In the genomic region with DNA sequence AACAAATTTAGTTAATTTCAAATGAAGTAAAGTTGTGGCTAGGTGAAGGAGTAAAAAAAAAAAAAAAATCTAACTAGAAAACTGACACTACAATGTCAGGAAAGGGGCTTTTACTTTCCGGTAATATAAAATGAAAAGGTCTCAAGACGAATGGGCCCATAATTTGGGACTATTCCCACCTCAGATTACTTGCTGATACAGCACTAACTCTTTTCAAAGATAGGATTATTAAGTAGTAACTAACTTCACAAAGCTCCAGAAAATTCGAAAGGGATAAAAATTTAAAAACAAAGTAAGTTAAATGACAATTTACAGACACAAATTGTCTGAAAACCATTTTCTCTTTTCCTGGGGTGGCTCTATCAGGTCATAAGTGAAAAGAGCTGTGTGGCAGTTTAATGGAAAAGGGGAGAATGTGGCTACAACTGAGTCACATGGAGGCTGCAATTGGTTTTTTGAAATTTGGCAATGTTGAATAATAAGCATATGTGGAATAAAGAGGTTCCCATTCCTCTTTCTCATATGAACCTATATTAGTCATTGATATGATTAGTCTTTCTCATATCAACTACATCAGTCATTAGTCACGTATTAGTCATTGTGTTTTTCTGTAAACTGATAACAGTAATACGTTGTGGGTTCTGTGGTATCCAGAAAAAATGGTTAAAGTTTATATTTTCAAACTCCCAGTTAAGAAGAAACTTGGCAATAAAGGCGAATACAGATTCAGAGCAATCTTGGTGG, we compare ENCODE assay signal across 11 cellular contexts.
A peak's percentile ranks its signal among the peaks of the same experiment; 100 is the strongest.
DNase-seq lines count a peak whose midpoint lies in the region; ATAC-seq, FAIRE-seq and TF ChIP-seq lines count a peak whose summit lies in the region.
"Had no signal": no experiment of that assay in that cellular context is flagged by ENCODE, and none has a peak within 500 bp of the region (broad histone marks: within the 10 kb centered on the region; RNA-seq: fewer than 3 reads in every experiment).

No MANE protein-coding gene starts in this region.

- FAIRE-seq in A549 (lab: Jason Lieb, UNC) = no peak

- H4K5ac ChIP-seq in IMR-90 (ENCODE audit: low read depth, low read length) = no peak overlapping the region

- no peak overlapping the region for H3K56ac ChIP-seq in IMR-90 (ENCODE audit: extremely low read depth, insufficient read depth, low read length)

- H4K20me1 ChIP-seq in IMR-90 (ENCODE audit: insufficient read depth, low read length) = no peaks in the 10 kb centered on the region
- H4K20me1 ChIP-seq: BLaER1 treated with 17β-estradiol and CSF1 and Interleukin-3, amounts not matched to agents 10 nM and 100 nM had no signal

- peak overlapping the region; percentile 48 for H2BK5ac ChIP-seq in IMR-90 (ENCODE audit: low read depth, low read length, poor library complexity, severe bottlenecking)

- H3K9me3 ChIP-seq in A549 (no peaks in the 10 kb centered on the region), IMR-90 (ENCODE audit: control insufficient read depth, insufficient read depth, low read length) (no peaks in the 10 kb centered on the region)
- H3K9me3 ChIP-seq: BLaER1 treated with 17β-estradiol and CSF1 and Interleukin-3, amounts not matched to agents 10 nM and 100 nM; esophagus muscularis mucosa had no signal

- H3K36me3 ChIP-seq in IMR-90 (ENCODE audit: control insufficient read depth, insufficient read depth, low read length) = no peaks in the 10 kb centered on the region
- H3K36me3 ChIP-seq: BLaER1 treated with 17β-estradiol and CSF1 and Interleukin-3, amounts not matched to agents 10 nM and 100 nM; esophagus muscularis mucosa had no signal

- no peaks in the 10 kb centered on the region for H3K27me3 ChIP-seq in IMR-90 (ENCODE audit: control insufficient read depth, insufficient read depth, low read length)
- H3K27me3 ChIP-seq: BLaER1 treated with 17β-estradiol and CSF1 and Interleukin-3, amounts not matched to agents 10 nM and 100 nM; esophagus muscularis mucosa had no signal

- ATAC-seq in A549 = peak in 1 of 2 experiments; percentile 58; a peak in 2 of 6 replicates
- peak; percentile 86 for ATAC-seq in GM19351 (IDR thresholded peaks at IDR 0.05; ENCODE audit: unreplicated experiment)
- peak; percentile 80 for ATAC-seq in IMR-90 (ENCODE audit: low read depth)

- POLR2A ChIA-PET in A549 (lab: Yijun Ruan, JAX) = no interaction called here
- POLR2A ChIA-PET in IMR-90 (lab: Charles Lee; ENCODE audit: unreplicated experiment) = no interaction called here

- H2AFZ ChIP-seq in IMR-90 (replicated peaks; ENCODE audit: low read length, poor library complexity) = no peak overlapping the region

- H3K4me3 ChIP-seq in A549 (no peak overlapping the region), IMR-90 (ENCODE audit: insufficient read depth, low read depth, low read length) (no peak overlapping the region)
- H3K4me3 ChIP-seq: BLaER1 treated with 17β-estradiol and CSF1 and Interleukin-3, amounts not matched to agents 10 nM and 100 nM; esophagus muscularis mucosa had no signal

- TF ChIP-seq CTCF in A549 (IDR thresholded peaks at IDR 0.05) = no peak
- no peak for TF ChIP-seq CTCF in IMR-90 (conservative IDR thresholded peaks at IDR 0.05; ENCODE audit: low read depth, low read length)

- no peak overlapping the region for H3K27ac ChIP-seq in A549
- no peak overlapping the region for H3K27ac ChIP-seq in IMR-90 (ENCODE audit: insufficient read depth, low read length)
- H3K27ac ChIP-seq in epithelial cell of prostate = no peak overlapping the region
- H3K27ac ChIP-seq: BLaER1 treated with 17β-estradiol and CSF1 and Interleukin-3, amounts not matched to agents 10 nM and 100 nM; esophagus muscularis mucosa had no signal

- H3K4ac ChIP-seq in IMR-90 (ENCODE audit: low read depth, low read length) = 0 out of 2 replicates have a peak overlapping the region, but pooled peaks have one; percentile 45

- H3K79me1 ChIP-seq in IMR-90 (ENCODE audit: low read depth in 1 of 2, low read length in 2 of 2) = no peaks in the 10 kb centered on the region

- no peak overlapping the region for H2AK5ac ChIP-seq in IMR-90 (ENCODE audit: low read depth, low read length)

- H3K9me1 ChIP-seq in IMR-90 (ENCODE audit: insufficient read depth, low read length) = no peaks in the 10 kb centered on the region

- intact Hi-C loops in IMR-90 (cut with micrococcal nuclease) = loop anchor here (5.0 kb wide), 1 partner anchor 39 kb away; no protein-coding TSS in a partner anchor

- no peak overlapping the region for H2BK15ac ChIP-seq in IMR-90 (ENCODE audit: low read depth, low read length)

- H2AK9ac ChIP-seq in IMR-90 (replicated peaks; ENCODE audit: low read depth, low read length, poor library complexity) = no peak overlapping the region

- no peak overlapping the region for H3K9ac ChIP-seq in IMR-90 (ENCODE audit: low read depth, low read length)
- H3K9ac ChIP-seq: BLaER1 treated with 17β-estradiol and CSF1 and Interleukin-3, amounts not matched to agents 10 nM and 100 nM had no signal

- peak overlapping the region in 1 of 2 experiments; percentile 71; a peak in 2 of 4 replicates for H4K8ac ChIP-seq in IMR-90 (ENCODE audit: low read depth in 2 of 2, low read length in 2 of 2)

- 56% methylated on average over 6 of the region's 6 CpGs for WGBS in A549 (ENCODE audit: missing lambda C conversion rate)
- no CpG with 5 or more reads among the region's 6 CpGs for WGBS in IMR-90 (ENCODE audit: extremely low coverage in 2 of 2, insufficient read length in 1 of 2), 2 experiments

- no peak for TF ChIP-seq EP300 in A549 (IDR thresholded peaks at IDR 0.05)

- H4K91ac ChIP-seq in IMR-90 (ENCODE audit: insufficient read depth, low read depth, low read length) = 0 out of 2 replicates have a peak overlapping the region, but pooled peaks have one; percentile 5

- H3K4me1 ChIP-seq in A549 = peaks cover 28% of the 10 kb centered on the region; the same call in 2 of the 3 replicates
- peaks cover 7% of the 10 kb centered on the region for H3K4me1 ChIP-seq in IMR-90 (ENCODE audit: control insufficient read depth, insufficient read depth, low read length)
- H3K4me1 ChIP-seq: BLaER1 treated with 17β-estradiol and CSF1 and Interleukin-3, amounts not matched to agents 10 nM and 100 nM had no signal

- no peak overlapping the region for H3K23ac ChIP-seq in IMR-90 (ENCODE audit: low read depth, low read length)

- H3K18ac ChIP-seq in IMR-90 (ENCODE audit: low read depth, low read length) = peak overlapping the region; percentile 65; the same call in 1 of the 2 replicates

- no peak for DNase-seq in A549 (ENCODE audit: low read depth in 1 of 2, low spot score in 1 of 2)
- DNase-seq in IMR-90 = peak; percentile 97
- peak; percentile 22 for DNase-seq in epithelial cell of prostate (ENCODE audit: low read depth, low spot score)
- DNase-seq in activated effector memory CD4-positive, alpha-beta T cell treated with anti-CD3 and anti-CD28 coated beads, Interleukin-2, amount 50 U/mL, for 16 hours = no peak
- no peak for DNase-seq in NCI-H2196 treated with DMSO at 0.1 percent for 48 hours (lab: John Stamatoyannopoulos, UW; ENCODE audit: unreplicated experiment)
- no peak for DNase-seq in SIG-M5 (lab: John Stamatoyannopoulos, UW)
- DNase-seq in NAMALWA (ENCODE audit: low spot score) = no peak
- DNase-seq: NCI-H345 had no signal

- H2BK120ac ChIP-seq in IMR-90 (ENCODE audit: low read depth, low read length) = peak overlapping the region; percentile 73

- in situ Hi-C loops in IMR-90 (cut with MboI; ENCODE audit: low sequenced_read_pairs) = no loop called here

- TF ChIP-seq RAD21 in A549 (conservative IDR thresholded peaks at IDR 0.05 in 1 of 2, IDR thresholded peaks at IDR 0.05 in 1 of 2) = no peak
- no peak for TF ChIP-seq RAD21 in IMR-90 (IDR thresholded peaks at IDR 0.05; ENCODE audit: low read length)

- dilution Hi-C loops in IMR-90 (cut with HindIII; ENCODE audit: low sequenced_read_pairs, unreplicated experiment) = no loop called here

- BruUV-seq in IMR-90 (replicated peaks; lab: Mats Ljungman, UMichigan) = no TSS peak

- H3K4me2 ChIP-seq in A549 = 0 out of 3 replicates have a peak overlapping the region, but pooled peaks have one; percentile 5
- peak overlapping the region; percentile 87; the same call in 1 of the 2 replicates for H3K4me2 ChIP-seq in IMR-90 (ENCODE audit: low read depth, low read length)
- H3K4me2 ChIP-seq: BLaER1 treated with 17β-estradiol and CSF1 and Interleukin-3, amounts not matched to agents 10 nM and 100 nM had no signal

- peak overlapping the region; percentile 85 for H2BK20ac ChIP-seq in IMR-90 (ENCODE audit: low read depth, low read length)

- H3K14ac ChIP-seq in IMR-90 (replicated peaks; ENCODE audit: low read depth, low read length) = no peak overlapping the region

- TF ChIP-seq POLR2A in A549 (IDR thresholded peaks at IDR 0.05; ENCODE audit: low read length) (no peak), IMR-90 (IDR thresholded peaks at IDR 0.05; ENCODE audit: low read depth, low read length) (no peak)

- CTCF ChIA-PET in A549 (lab: Yijun Ruan, JAX) (no interaction called here), IMR-90 (lab: Yijun Ruan, JAX) (no interaction called here)

TF ChIP-seq in A549, 52 proteins besides CTCF, POLR2A, EP300 and RAD21 (continues in another document):
- TF ChIP-seq MAZ (IDR thresholded peaks at IDR 0.05; ENCODE audit: borderline replicate concordance, low read depth, low read length) = no peak
- TF ChIP-seq, protein P1, sequence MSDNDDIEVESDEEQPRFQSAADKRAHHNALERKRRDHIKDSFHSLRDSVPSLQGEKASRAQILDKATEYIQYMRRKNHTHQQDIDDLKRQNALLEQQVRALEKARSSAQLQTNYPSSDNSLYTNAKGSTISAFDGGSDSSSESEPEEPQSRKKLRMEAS (IDR thresholded peaks at IDR 0.05) = no peak
- no peak for TF ChIP-seq RNF2 (IDR thresholded peaks at IDR 0.05; ENCODE audit: borderline replicate concordance, low read depth)
- peak; percentile 45 for TF ChIP-seq MAFK (IDR thresholded peaks at IDR 0.05; ENCODE audit: partially characterized antibody)

TF ChIP-seq in IMR-90, 13 proteins besides CTCF, POLR2A, EP300 and RAD21 (continues in another document):
- TF ChIP-seq SMC3 (IDR thresholded peaks at IDR 0.05; ENCODE audit: low read depth, low read length) = no peak
- peak; percentile 56 for TF ChIP-seq CEBPB (IDR thresholded peaks at IDR 0.05; ENCODE audit: low read depth, low read length)
- TF ChIP-seq NFE2L2 (IDR thresholded peaks at IDR 0.05; ENCODE audit: low read depth, low read length) = no peak
- TF ChIP-seq MAFK (IDR thresholded peaks at IDR 0.05; ENCODE audit: low read depth, low read length) = peak; percentile 71; the same call in 1 of the 2 replicates
- TF ChIP-seq, protein P2, sequence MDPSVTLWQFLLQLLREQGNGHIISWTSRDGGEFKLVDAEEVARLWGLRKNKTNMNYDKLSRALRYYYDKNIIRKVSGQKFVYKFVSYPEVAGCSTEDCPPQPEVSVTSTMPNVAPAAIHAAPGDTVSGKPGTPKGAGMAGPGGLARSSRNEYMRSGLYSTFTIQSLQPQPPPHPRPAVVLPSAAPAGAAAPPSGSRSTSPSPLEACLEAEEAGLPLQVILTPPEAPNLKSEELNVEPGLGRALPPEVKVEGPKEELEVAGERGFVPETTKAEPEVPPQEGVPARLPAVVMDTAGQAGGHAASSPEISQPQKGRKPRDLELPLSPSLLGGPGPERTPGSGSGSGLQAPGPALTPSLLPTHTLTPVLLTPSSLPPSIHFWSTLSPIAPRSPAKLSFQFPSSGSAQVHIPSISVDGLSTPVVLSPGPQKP (IDR thresholded peaks at IDR 0.05; ENCODE audit: borderline replicate concordance, low read depth, low read length) = no peak
- TF ChIP-seq MAZ (IDR thresholded peaks at IDR 0.05; ENCODE audit: borderline replicate concordance, low read depth, low read length) = no peak

Comparison
In these comparisons a context has a peak if more than half of its experiments do, and no peak if none do; other contexts are left out.
1. DNase-seq: peak in IMR-90 (single experiment) and epithelial cell of prostate (single experiment); none in A549 (0 of 2), activated effector memory CD4-positive, alpha-beta T cell treated with anti-CD3 and anti-CD28 coated beads, Interleukin-2, amount 50 U/mL, for 16 hours (single experiment), NCI-H2196 treated with DMSO at 0.1 percent for 48 hours (single experiment), SIG-M5 (single experiment) and NAMALWA (single experiment).